ENCODE assay signal across 22 cellular contexts in the genomic region with DNA sequence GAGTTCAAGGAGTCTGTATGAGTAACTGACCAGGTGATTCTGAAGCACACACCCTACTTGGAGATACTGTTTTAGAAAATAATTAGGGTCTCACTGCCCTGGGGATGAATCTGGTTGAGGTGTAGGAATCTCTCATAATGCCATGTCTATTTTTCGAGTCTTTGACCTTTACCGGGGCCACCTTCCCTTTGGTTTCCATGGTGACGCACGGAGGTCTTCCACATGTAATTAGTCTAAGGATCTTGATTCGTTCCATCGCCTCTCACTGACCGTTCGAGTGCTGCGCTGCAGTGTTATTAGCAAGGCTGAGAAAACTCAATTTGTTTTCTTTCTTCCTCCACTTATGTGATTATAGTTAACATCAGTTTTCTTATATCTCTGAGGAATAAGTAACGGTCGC.
A peak's percentile ranks its signal among the peaks of the same experiment; 100 is the strongest.
DNase-seq lines count a peak whose midpoint lies in the region; ATAC-seq and TF ChIP-seq lines count a peak whose summit lies in the region.
"Had no signal": no experiment of that assay in that cellular context is flagged by ENCODE, and none has a peak within 500 bp of the region (broad histone marks: within the 10 kb centered on the region; RNA-seq: fewer than 3 reads in every experiment).

No MANE protein-coding gene starts in this region.

- TF ChIP-seq CTCF in CD14-positive monocyte (IDR thresholded peaks at IDR 0.05) (no peak), nephron progenitor cell (IDR thresholded peaks at IDR 0.05) (no peak)

- H3K9me3 Mint-ChIP-seq in CD14-positive monocyte (no peaks in the 10 kb centered on the region), nephron progenitor cell (no peaks in the 10 kb centered on the region)
- H3K9me3 Mint-ChIP-seq: CD4-positive, CD25-positive, alpha-beta regulatory T cell had no signal

- no peak for ATAC-seq in stimulated activated naive CD8-positive, alpha-beta T cell treated with anti-CD3 and anti-CD28 coated beads, Interleukin-15, Interleukin-2, amounts not matched to agents 100 U/mL and 50 U/mL, for 24 hours
- no peak for ATAC-seq in GM19023 (IDR thresholded peaks at IDR 0.05; ENCODE audit: unreplicated experiment)
- ATAC-seq: PC-3, SK-N-SH treated with all-trans-retinoic acid at 6 μM for 48 hours had no signal

- H3K36me3 Mint-ChIP-seq in CD14-positive monocyte (no peaks in the 10 kb centered on the region), nephron progenitor cell (ENCODE audit: low read depth) (no peaks in the 10 kb centered on the region)
- H3K36me3 Mint-ChIP-seq: CD4-positive, CD25-positive, alpha-beta regulatory T cell had no signal

- no peaks in the 10 kb centered on the region for H3K27me3 ChIP-seq in ectodermal cell (ENCODE audit: control insufficient read depth, insufficient read depth, low read length, poor library complexity, severe bottlenecking)

- H3K9me3 ChIP-seq in ectodermal cell (ENCODE audit: control insufficient read depth, low read length) = no peaks in the 10 kb centered on the region

- H3K27ac ChIP-seq in ectodermal cell (ENCODE audit: insufficient read depth, low read depth, low read length, poor library complexity, severe bottlenecking) = peak overlapping the region; percentile 48

- H3K27me3 Mint-ChIP-seq in CD14-positive monocyte (ENCODE audit: low read depth in 3 of 3) = peaks cover 7 to 15% (median 14%) of the 10 kb centered on the region in 3 donors
- peaks cover 8% of the 10 kb centered on the region for H3K27me3 Mint-ChIP-seq in nephron progenitor cell (ENCODE audit: low read depth, poor library complexity)

- DNase-seq in CD14-positive monocyte (ENCODE audit: low spot score) (no peak), NCI-H2227 (lab: John Stamatoyannopoulos, UW; ENCODE audit: unreplicated experiment) (peak; percentile 56), nephron progenitor cell (peak; percentile 18), NCI-H2029 (lab: John Stamatoyannopoulos, UW) (no peak), NCI-H1105 (lab: John Stamatoyannopoulos, UW) (no peak)
- no peak for DNase-seq in stimulated activated naive CD8-positive, alpha-beta T cell treated with anti-CD3 and anti-CD28 coated beads, Interleukin-15, Interleukin-2, amounts not matched to agents 100 U/mL and 50 U/mL, for 24 hours
- DNase-seq: 8988T; CD4-positive, CD25-positive, alpha-beta regulatory T cell; COR-L47; DMS 273 treated with DMSO at 0.1 percent for 48 hours; GDM1; NCI-H1436; NCI-H2029 treated with DMSO at 0.1 percent for 48 hours; NCI-H2171; NCI-H446 treated with DMSO at 0.1 percent for 48 hours; NK-92 treated with Interleukin-12 subunit alpha and Interleukin-12 subunit beta, amount 100 ng/mL, for 24 hours; PC-3; RPMI8226; SHP77 treated with DMSO at 0.1 percent for 48 hours had no signal

- H3K36me3 ChIP-seq in ectodermal cell (ENCODE audit: control insufficient read depth, insufficient read depth, low read length) = no peaks in the 10 kb centered on the region

- H3K4me1 Mint-ChIP-seq in CD14-positive monocyte (peaks cover 34% of the 10 kb centered on the region), nephron progenitor cell (peaks cover 74% of the 10 kb centered on the region)

- intact Hi-C loops in CD14-positive monocyte (cut with micrococcal nuclease) = no loop called here

- H3K4me3 Mint-ChIP-seq in CD14-positive monocyte = no peak overlapping the region
- peak overlapping the region; percentile 57 for H3K4me3 Mint-ChIP-seq in nephron progenitor cell
- H3K4me3 Mint-ChIP-seq: CD4-positive, CD25-positive, alpha-beta regulatory T cell had no signal

- no peak overlapping the region for H3K4me3 ChIP-seq in ectodermal cell (ENCODE audit: insufficient read depth, low read depth, low read length)

- H3K27ac Mint-ChIP-seq in CD14-positive monocyte = peak overlapping the region; percentile 26 to 86 (median 64)
- H3K27ac Mint-ChIP-seq in nephron progenitor cell = peak overlapping the region; percentile 100
- H3K27ac Mint-ChIP-seq: CD4-positive, CD25-positive, alpha-beta regulatory T cell had no signal

- peaks cover 3% of the 10 kb centered on the region for H3K4me1 ChIP-seq in ectodermal cell (ENCODE audit: control insufficient read depth, insufficient read depth, low read length)

- WGBS in ectodermal cell, 2 experiments = 92 to 93% methylated on average over 11 of the region's 11 CpGs

Comparison
In these comparisons a context has a peak if more than half of its experiments do, and no peak if none do; other contexts are left out.
1. DNase-seq: peak in NCI-H2227 (single experiment) and nephron progenitor cell (single experiment); none in CD14-positive monocyte (single experiment), stimulated activated naive CD8-positive, alpha-beta T cell treated with anti-CD3 and anti-CD28 coated beads, Interleukin-15, Interleukin-2, amounts not matched to agents 100 U/mL and 50 U/mL, for 24 hours (single experiment), NCI-H2029 (single experiment) and NCI-H1105 (single experiment).